ENCODE assay signal across 9 cellular contexts in genomic region chr9:123081824-123082223, GRCh38. TPM values are rescaled to one million over a fixed set of nuclear protein-coding genes. Genes with fewer than 3 reads are reported as not detected.
DNase-seq lines count a peak whose midpoint lies in the region; ATAC-seq, FAIRE-seq and TF ChIP-seq lines count a peak whose summit lies in the region.
"Had no signal": no experiment of that assay in that cellular context is flagged by ENCODE, and none has a peak within 500 bp of the region (broad histone marks: within the 10 kb centered on the region; RNA-seq: fewer than 3 reads in every experiment).

No MANE protein-coding gene starts in this region.

- no peak overlapping the region for H4K8ac ChIP-seq in mesenchymal stem cell (ENCODE audit: low read length)

- H2AK5ac ChIP-seq in mesenchymal stem cell (ENCODE audit: low read length, severe bottlenecking) = no peak overlapping the region

- H2BK15ac ChIP-seq in mesenchymal stem cell (ENCODE audit: low read depth, poor library complexity, severe bottlenecking) = no peak overlapping the region

- DNase-seq in A673 (ENCODE audit: low spot score) = peak; percentile 78
- peak; percentile 36 for DNase-seq in NT2/D1 (ENCODE audit: low read depth, low spot score)
- DNase-seq in cerebellar cortex (ENCODE audit: low spot score) = peak; percentile 57
- DNase-seq in mesenchymal stem cell = peak; percentile 69
- DNase-seq in ovary = no peak
- no peak for DNase-seq in NCI-H128 (lab: John Stamatoyannopoulos, UW; ENCODE audit: unreplicated experiment)

- intact Hi-C loops in A673 (cut with micrococcal nuclease; ENCODE audit: unreplicated experiment) (loop anchor here (1.0 to 10.0 kb wide), 2 partner anchors 267 to 617 kb away; no protein-coding TSS in a partner anchor), ovary (cut with DNase I) (loop anchor here in 2 of 4 donors (5.0 to 10.0 kb wide), 2 partner anchors 265 to 273 kb away; partner anchors contain the start of gene CRB2 (in 1 of the 2))

- TF ChIP-seq EP300 in ovary (IDR thresholded peaks at IDR 0.05) = no peak

- H3K4me3 ChIP-seq in A673 (ENCODE audit: low read depth, low read length, poor library complexity, severe bottlenecking) (no peak overlapping the region), NT2/D1 (ENCODE audit: insufficient read length, low read depth) (no peak overlapping the region), mesenchymal stem cell (ENCODE audit: insufficient read depth in 1 of 2, low read depth in 1 of 2, low read length in 2 of 2) (no peak overlapping the region), ovary (no peak overlapping the region)

- H2BK5ac ChIP-seq in mesenchymal stem cell (ENCODE audit: low read depth, low read length, poor library complexity, severe bottlenecking) = no peak overlapping the region

- no peak for TF ChIP-seq POLR2A in ovary (IDR thresholded peaks at IDR 0.05)

- WGBS in mesenchymal stem cell = no CpG with 5 or more reads among the region's 2 CpGs
- WGBS in ovary, 3 donors = 12 to 21% (median 12%) methylated on average over 2 of the region's 2 CpGs

- peak; percentile 75 for FAIRE-seq in G401.6 (lab: Jason Lieb, UNC)

- peak overlapping the region; percentile 40 for H3K27ac ChIP-seq in A673 (ENCODE audit: low read depth, low read length, poor library complexity, severe bottlenecking)
- H3K27ac ChIP-seq in mesenchymal stem cell (ENCODE audit: low read length, poor library complexity, severe bottlenecking) = no peak overlapping the region
- no peak overlapping the region for H3K27ac ChIP-seq in ovary

- no TSS peak for BruUV-seq in A673 (replicated peaks; lab: Mats Ljungman, UMichigan)

- H3K36me3 ChIP-seq in A673 (ENCODE audit: insufficient read depth, low read length, poor library complexity, severe bottlenecking) (peaks cover 39% of the 10 kb centered on the region), NT2/D1 (ENCODE audit: insufficient read depth, insufficient read length, low read length) (peaks cover 47% of the 10 kb centered on the region), mesenchymal stem cell (ENCODE audit: control insufficient read depth in 1 of 2, insufficient read depth in 2 of 2, low read depth in 1 of 2, low read length in 2 of 2) (peaks cover 20 to 84% of the 10 kb centered on the region in 2 experiments), ovary (no peaks in the 10 kb centered on the region)

- no peaks in the 10 kb centered on the region for H3K27me3 ChIP-seq in A673 (replicated peaks; ENCODE audit: insufficient read depth, low read depth, low read length, poor library complexity)
- no peaks in the 10 kb centered on the region for H3K27me3 ChIP-seq in NT2/D1 (ENCODE audit: insufficient read depth, insufficient read length)
- no peaks in the 10 kb centered on the region for H3K27me3 ChIP-seq in mesenchymal stem cell (ENCODE audit: control insufficient read depth in 1 of 2, insufficient read depth in 1 of 2, low read length in 2 of 2)
- H3K27me3 ChIP-seq in ovary = no peaks in the 10 kb centered on the region

- H2BK120ac ChIP-seq in mesenchymal stem cell (ENCODE audit: low read depth, low read length) = no peak overlapping the region

- H3K4me2 ChIP-seq in mesenchymal stem cell (ENCODE audit: low read length, poor library complexity, severe bottlenecking) = no peak overlapping the region

- H3K4me1 ChIP-seq in A673 (ENCODE audit: insufficient read depth, low read length, poor library complexity, severe bottlenecking) (peaks cover 43% of the 10 kb centered on the region), NT2/D1 (ENCODE audit: insufficient read depth, insufficient read length) (no peaks in the 10 kb centered on the region), mesenchymal stem cell (ENCODE audit: control insufficient read depth, insufficient read depth, low read depth, low read length) (peaks cover 2% of the 10 kb centered on the region), ovary (ENCODE audit: insufficient read depth) (no peaks in the 10 kb centered on the region)

- H3K9me3 ChIP-seq in A673 (ENCODE audit: low read depth, low read length, poor library complexity, severe bottlenecking) = no peaks in the 10 kb centered on the region
- no peaks in the 10 kb centered on the region for H3K9me3 ChIP-seq in NT2/D1 (ENCODE audit: insufficient read depth, low read length)
- H3K9me3 ChIP-seq in mesenchymal stem cell (ENCODE audit: control insufficient read depth, low read length) = no peaks in the 10 kb centered on the region
- no peaks in the 10 kb centered on the region for H3K9me3 ChIP-seq in ovary

- H3K9ac ChIP-seq in NT2/D1 (ENCODE audit: insufficient read length, low read depth) (no peak overlapping the region), mesenchymal stem cell (ENCODE audit: low read length) (peak overlapping the region; percentile 34)

- H3K4ac ChIP-seq in mesenchymal stem cell (ENCODE audit: low read depth in 1 of 2, low read length in 2 of 2) = no peak overlapping the region

- H2BK12ac ChIP-seq in mesenchymal stem cell (ENCODE audit: low read length in 2 of 2) = no peak overlapping the region

- POLR2A ChIA-PET in A673 (lab: Charles Lee; ENCODE audit: low non-redundant PET) = no interaction called here

- no peak overlapping the region for H3K14ac ChIP-seq in mesenchymal stem cell (ENCODE audit: low read length in 2 of 2)

- CTCF ChIA-PET in A673 (lab: Charles Lee) = interaction anchor here (1.0 to 1.6 kb wide), 3 partner anchors 143 to 268 kb away, joined by 3 to 10 read pairs (median 3); no protein-coding TSS in a partner anchor

- H3K18ac ChIP-seq in mesenchymal stem cell (ENCODE audit: low read depth in 1 of 2, low read length in 2 of 2) = no peak overlapping the region

- H4K91ac ChIP-seq in mesenchymal stem cell (ENCODE audit: low read length) = no peak overlapping the region

- peaks cover 10% of the 10 kb centered on the region for H3K79me1 ChIP-seq in mesenchymal stem cell (replicated peaks; ENCODE audit: low read length, poor library complexity, severe bottlenecking)

- no peak for ATAC-seq in HG02763 (IDR thresholded peaks at IDR 0.05; ENCODE audit: unreplicated experiment)

- no peak overlapping the region for H2AFZ ChIP-seq in mesenchymal stem cell (ENCODE audit: low read depth, low read length)

- no peak overlapping the region for H3K23ac ChIP-seq in mesenchymal stem cell (ENCODE audit: low read length in 2 of 2)

- TF ChIP-seq CTCF in A673 (conservative IDR thresholded peaks at IDR 0.05; ENCODE audit: low read depth, low read length) (peak; percentile 81), ovary (IDR thresholded peaks at IDR 0.05) (peak in 1 of 3 donors; percentile 25)

RNA-seq across cellular contexts. Expression of gene GPR21, which starts 48.4 kb away (rescaled TPM):
- 0.31 TPM in 1 of 2 replicates, not detected in the other for total RNA-seq in A673 (2021)
- polyA plus RNA-seq in mesenchymal stem cell (2013, experiment 1 of 2) = not detected
- polyA plus RNA-seq in mesenchymal stem cell (2013, experiment 2 of 2) = not detected
- total RNA-seq in ovary = 1 to 10 TPM in 5 of 7 donors, not detected in 2; 1.4 to 2.4 (median 1.9) TPM
- polyA plus RNA-seq in ovary = under 1 TPM; 0.39 to 0.60 TPM
- polyA plus RNA-seq: urinary bladder had no signal

Comparison
In these comparisons a context has a peak if more than half of its experiments do, and no peak if none do; other contexts are left out.
1. DNase-seq: peak in A673 (single experiment), NT2/D1 (single experiment), cerebellar cortex (single experiment) and mesenchymal stem cell (single experiment); none in ovary (0 of 5) and NCI-H128 (single experiment).